9 cellular contexts compared by ENCODE assay signal in genomic region chr21:41361053-41361785, GRCh38. TPM values are rescaled to one million over a fixed set of nuclear protein-coding genes. Genes with fewer than 3 reads are reported as not detected.
DNase-seq lines count a peak whose midpoint lies in the region; ATAC-seq and TF ChIP-seq lines count a peak whose summit lies in the region.
"Had no signal": no experiment of that assay in that cellular context is flagged by ENCODE, and none has a peak within 500 bp of the region (broad histone marks: within the 10 kb centered on the region; RNA-seq: fewer than 3 reads in every experiment).

No MANE protein-coding gene starts in this region.

- WGBS in upper lobe of left lung, 2 donors: 92 to 93% methylated on average over 3 to 16 of the region's 16 CpGs

- peak overlapping the region in 3 of 4 donors; percentile 36 to 49 (median 46) for H3K4me3 ChIP-seq in upper lobe of left lung

- H3K4me3 Mint-ChIP-seq in activated naive CD4-positive, alpha-beta T cell treated with anti-CD3 and anti-CD28 coated beads, Interleukin-2, amount 50 U/mL, for 24 hours: peak overlapping the region; percentile 93
- H3K4me3 Mint-ChIP-seq in activated T-helper 2 cell treated with anti-CD3 and anti-CD28 coated beads, Interferon-gamma antibody, Interleukin-2, Interleukin-4, amounts not matched to agents 10 μg/mL and 5 μg/mL and 100 μg/mL, durations not matched to agents 14 hours and 24 hours and 36 hours (ENCODE audit: low read depth): peak overlapping the region; percentile 80

- no peaks in the 10 kb centered on the region for H3K27me3 Mint-ChIP-seq in activated naive CD4-positive, alpha-beta T cell treated with anti-CD3 and anti-CD28 coated beads, Interleukin-2, amount 50 U/mL, for 24 hours
- H3K27me3 Mint-ChIP-seq in activated T-helper 2 cell treated with anti-CD3 and anti-CD28 coated beads, Interferon-gamma antibody, Interleukin-2, Interleukin-4, amounts not matched to agents 10 μg/mL and 5 μg/mL and 100 μg/mL, durations not matched to agents 14 hours and 24 hours and 36 hours (ENCODE audit: low read depth): peaks cover 8% of the 10 kb centered on the region

- peaks cover 54% of the 10 kb centered on the region for H3K4me1 Mint-ChIP-seq in activated naive CD4-positive, alpha-beta T cell treated with anti-CD3 and anti-CD28 coated beads, Interleukin-2, amount 50 U/mL, for 24 hours
- peaks cover 37% of the 10 kb centered on the region for H3K4me1 Mint-ChIP-seq in activated T-helper 2 cell treated with anti-CD3 and anti-CD28 coated beads, Interferon-gamma antibody, Interleukin-2, Interleukin-4, amounts not matched to agents 10 μg/mL and 5 μg/mL and 100 μg/mL, durations not matched to agents 14 hours and 24 hours and 36 hours (ENCODE audit: low read depth)

- H3K9me3 Mint-ChIP-seq in activated naive CD4-positive, alpha-beta T cell treated with anti-CD3 and anti-CD28 coated beads, Interleukin-2, amount 50 U/mL, for 24 hours: no peaks in the 10 kb centered on the region
- no peaks in the 10 kb centered on the region for H3K9me3 Mint-ChIP-seq in activated T-helper 2 cell treated with anti-CD3 and anti-CD28 coated beads, Interferon-gamma antibody, Interleukin-2, Interleukin-4, amounts not matched to agents 10 μg/mL and 5 μg/mL and 100 μg/mL, durations not matched to agents 14 hours and 24 hours and 36 hours

- TF ChIP-seq CTCF in upper lobe of left lung (IDR thresholded peaks at IDR 0.05): no peak

- H3K36me3 ChIP-seq in upper lobe of left lung: no peaks in the 10 kb centered on the region

- ATAC-seq in upper lobe of left lung (ENCODE audit: low FRiP score in 2 of 2) (no peak), GM21367 (IDR thresholded peaks at IDR 0.05; ENCODE audit: unreplicated experiment) (no peak)

- peak overlapping the region; percentile 99 for H3K27ac Mint-ChIP-seq in activated naive CD4-positive, alpha-beta T cell treated with anti-CD3 and anti-CD28 coated beads, Interleukin-2, amount 50 U/mL, for 24 hours
- peak overlapping the region; percentile 89 for H3K27ac Mint-ChIP-seq in activated T-helper 2 cell treated with anti-CD3 and anti-CD28 coated beads, Interferon-gamma antibody, Interleukin-2, Interleukin-4, amounts not matched to agents 10 μg/mL and 5 μg/mL and 100 μg/mL, durations not matched to agents 14 hours and 24 hours and 36 hours

- H3K4me1 ChIP-seq in upper lobe of left lung: peaks cover 12 to 31% (median 20%) of the 10 kb centered on the region in 4 donors

- H3K9me3 ChIP-seq in upper lobe of left lung: no peaks in the 10 kb centered on the region
- H3K9me3 ChIP-seq: Caco-2 had no signal

- peak overlapping the region; percentile 82 to 91 (median 89) for H3K27ac ChIP-seq in upper lobe of left lung

- no peak for TF ChIP-seq EP300 in upper lobe of left lung (IDR thresholded peaks at IDR 0.05)

- H3K36me3 Mint-ChIP-seq in activated naive CD4-positive, alpha-beta T cell treated with anti-CD3 and anti-CD28 coated beads, Interleukin-2, amount 50 U/mL, for 24 hours: peaks cover 2% of the 10 kb centered on the region
- H3K36me3 Mint-ChIP-seq in activated T-helper 2 cell treated with anti-CD3 and anti-CD28 coated beads, Interferon-gamma antibody, Interleukin-2, Interleukin-4, amounts not matched to agents 10 μg/mL and 5 μg/mL and 100 μg/mL, durations not matched to agents 14 hours and 24 hours and 36 hours (ENCODE audit: low read depth): no peaks in the 10 kb centered on the region

- intact Hi-C loops in activated T-helper 2 cell treated with anti-CD3 and anti-CD28 coated beads, Interferon-gamma antibody, Interleukin-2, Interleukin-4, amounts not matched to agents 10 μg/mL and 5 μg/mL and 100 μg/mL, durations not matched to agents 14 hours and 24 hours and 36 hours (cut with micrococcal nuclease): loop anchor here (5.0 kb wide), 1 partner anchor 641 kb away; no protein-coding TSS in a partner anchor

- DNase-seq in activated naive CD4-positive, alpha-beta T cell (lab: John Stamatoyannopoulos, UW): no peak
- DNase-seq in activated T-helper 2 cell treated with anti-CD3 and anti-CD28 coated beads, Interferon-gamma antibody, Interleukin-2, Interleukin-4, amounts not matched to agents 10 μg/mL and 5 μg/mL and 100 μg/mL, durations not matched to agents 14 hours and 24 hours and 36 hours (ENCODE audit: low spot score): no peak
- DNase-seq in mesenteric fat pad (ENCODE audit: low spot score) (peak; percentile 65), upper lobe of left lung (peak in 1 of 2 donors; percentile 29), NCI-H2029 (lab: John Stamatoyannopoulos, UW) (no peak), NCI-H526 treated with DMSO at 0.1 percent for 48 hours (lab: John Stamatoyannopoulos, UW) (no peak)
- DNase-seq: Caco-2 had no signal

- TF ChIP-seq POLR2A in upper lobe of left lung (IDR thresholded peaks at IDR 0.05): no peak

- no peaks in the 10 kb centered on the region for H3K27me3 ChIP-seq in upper lobe of left lung

RNA-seq across cellular contexts. Expression of gene MX2, which starts 0.6 kb away (rescaled TPM):
- 5.3 and 6.1 TPM in 2 replicates for total RNA-seq in activated T-helper 2 cell treated with anti-CD3 and anti-CD28 coated beads, Interferon-gamma antibody, Interleukin-2, Interleukin-4, amounts not matched to agents 10 μg/mL and 5 μg/mL and 100 μg/mL, durations not matched to agents 14 hours and 24 hours and 36 hours
- total RNA-seq in mesenteric fat pad (39.9 TPM), upper lobe of left lung (10 to 100 TPM in 5 of 6 donors, 1 to 10 TPM in 1; 5.8 to 37.2 (median 25.8) TPM)

RNA-seq across cellular contexts. Expression of gene FAM3B, which starts 44.6 kb away (rescaled TPM):
- total RNA-seq in activated T-helper 2 cell treated with anti-CD3 and anti-CD28 coated beads, Interferon-gamma antibody, Interleukin-2, Interleukin-4, amounts not matched to agents 10 μg/mL and 5 μg/mL and 100 μg/mL, durations not matched to agents 14 hours and 24 hours and 36 hours: not detected in 2 replicates
- total RNA-seq in mesenteric fat pad (0.90 TPM), upper lobe of left lung (10 to 100 TPM in 1 of 6 donors, 1 to 10 TPM in 5; 2.9 to 13.2 (median 4.7) TPM)
